8 cellular contexts compared by ENCODE assay signal in the genomic region with DNA sequence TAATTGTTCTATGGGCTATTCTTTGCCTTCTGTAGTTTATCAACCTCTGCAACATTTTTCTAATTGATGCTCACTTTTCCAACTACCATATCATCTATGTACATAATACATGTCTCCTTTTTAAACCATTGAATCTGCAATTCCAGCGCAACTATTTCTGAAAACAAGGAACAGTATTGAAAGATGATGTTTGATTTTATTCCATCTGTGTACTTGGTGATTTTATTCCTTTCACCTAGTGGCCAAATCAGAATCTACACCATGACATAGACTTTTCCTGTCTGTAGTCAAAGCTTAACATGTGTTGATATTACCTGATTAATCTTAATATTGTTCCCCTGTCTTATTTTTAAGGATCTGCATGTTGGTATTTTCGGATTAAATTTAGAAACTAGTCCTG. TPM values are rescaled to one million over a fixed set of nuclear protein-coding genes. Genes with fewer than 3 reads are reported as not detected.
DNase-seq lines count a peak whose midpoint lies in the region; ATAC-seq, FAIRE-seq and TF ChIP-seq lines count a peak whose summit lies in the region.

No MANE protein-coding gene starts in this region.

- FAIRE-seq in keratinocyte (lab: Jason Lieb, UNC): no peak

- no peak overlapping the region for H3K4me2 ChIP-seq in keratinocyte (ENCODE audit: control insufficient read depth, extremely low read depth, insufficient read depth, low read depth, low read length)

- peak overlapping the region; percentile 87 for H3K27ac Mint-ChIP-seq in T-helper 17 cell

- H3K9me3 ChIP-seq in heart right ventricle: no peaks in the 10 kb centered on the region
- H3K9me3 ChIP-seq in T-helper 17 cell (ENCODE audit: control insufficient read depth, low read length, poor library complexity, severe bottlenecking): no peaks in the 10 kb centered on the region
- no peaks in the 10 kb centered on the region for H3K9me3 ChIP-seq in keratinocyte (ENCODE audit: control insufficient read depth, low read depth, low read length)

- H3K4me1 ChIP-seq in heart right ventricle (peaks cover 6 to 84% (median 57%) of the 10 kb centered on the region in 9 donors), keratinocyte (ENCODE audit: control insufficient read depth, extremely low read depth, insufficient read depth, low read length) (no peaks in the 10 kb centered on the region), urinary bladder (ENCODE audit: insufficient read depth) (no peaks in the 10 kb centered on the region)

- ATAC-seq in heart right ventricle (no peak), left cardiac atrium (no peak), T-helper 17 cell (peak; percentile 59), HG03565 (IDR thresholded peaks at IDR 0.05; ENCODE audit: unreplicated experiment) (no peak)

- no peaks in the 10 kb centered on the region for H3K27me3 ChIP-seq in heart right ventricle
- H3K27me3 ChIP-seq in keratinocyte (ENCODE audit: control insufficient read depth, extremely low read depth, insufficient read depth, low read length): no peaks in the 10 kb centered on the region

- dilution Hi-C loops in keratinocyte (cut with MboI; ENCODE audit: extremely low pct_ligation_motif_present, low sequenced_read_pairs): no loop called here

- H3K36me3 Mint-ChIP-seq in T-helper 17 cell (ENCODE audit: low read depth): peaks cover 4% of the 10 kb centered on the region

- no peak overlapping the region for H3K9ac ChIP-seq in keratinocyte (ENCODE audit: control insufficient read depth, extremely low read depth, insufficient read depth, low read length)

- intact Hi-C loops in heart right ventricle (cut with DNase I): no loop called here
- intact Hi-C loops in left cardiac atrium (cut with DNase I): no loop called here

- 71 to 74% methylated on average over 2 of the region's 2 CpGs for WGBS in heart right ventricle, 2 donors
- WGBS in urinary bladder: 87% methylated on average over 2 of the region's 2 CpGs

- TF ChIP-seq CTCF in heart right ventricle (IDR thresholded peaks at IDR 0.05) (peak in 7 of 9 donors; percentile 24 to 57 (median 47)), keratinocyte (optimal IDR thresholded peaks at IDR 0.05 in 1 of 3, IDR thresholded peaks at IDR 0.05 in 1 of 3, conservative IDR thresholded peaks at IDR 0.05 in 1 of 3; ENCODE audit: extremely low read depth in 1 of 3, insufficient read depth in 2 of 3, low read length in 3 of 3) (peak in 2 of 3 experiments; percentile 38 to 57)

- H3K9me1 ChIP-seq in keratinocyte (ENCODE audit: control insufficient read depth, extremely low read depth, insufficient read depth, low read length): no peaks in the 10 kb centered on the region

- peaks cover 35% of the 10 kb centered on the region for H3K4me1 Mint-ChIP-seq in T-helper 17 cell

- no peaks in the 10 kb centered on the region for H3K27me3 Mint-ChIP-seq in T-helper 17 cell

- H3K4me3 Mint-ChIP-seq in T-helper 17 cell: peak overlapping the region; percentile 72

- H3K36me3 ChIP-seq in heart right ventricle: peaks cover 0 to 50% (median 1%) of the 10 kb centered on the region in 9 donors
- peaks cover 5 to 6% of the 10 kb centered on the region in 2 experiments for H3K36me3 ChIP-seq in keratinocyte (ENCODE audit: control insufficient read depth in 2 of 2, extremely low read depth in 1 of 2, insufficient read depth in 2 of 2, low read length in 2 of 2)
- no peaks in the 10 kb centered on the region for H3K36me3 ChIP-seq in urinary bladder (ENCODE audit: insufficient read depth)

- H2AFZ ChIP-seq in keratinocyte (ENCODE audit: control insufficient read depth, low read length): no peak overlapping the region

- H3K27ac ChIP-seq in heart right ventricle (peak overlapping the region in 8 of 10 donors; percentile 38 to 76 (median 63)), keratinocyte (ENCODE audit: control insufficient read depth, insufficient read depth, low read length) (no peak overlapping the region), urinary bladder (ENCODE audit: low read depth) (peak overlapping the region; percentile 45)

- peaks cover 76% of the 10 kb centered on the region for H3K79me2 ChIP-seq in keratinocyte (ENCODE audit: control insufficient read depth, insufficient read depth, low read length)

- no peak for DNase-seq in heart right ventricle
- DNase-seq in left cardiac atrium: no peak
- no peak for DNase-seq in T-helper 17 cell
- no peak for DNase-seq in keratinocyte (ENCODE audit: low read depth, low spot score)
- no peak for DNase-seq in 8988T
- DNase-seq in AG20443 (ENCODE audit: low spot score): no peak

- H3K4me3 ChIP-seq in heart right ventricle: no peak overlapping the region
- no peak overlapping the region for H3K4me3 ChIP-seq in keratinocyte (ENCODE audit: control insufficient read depth in 2 of 3, extremely low read depth in 1 of 3, insufficient read depth in 2 of 3, low read depth in 1 of 3, low read length in 3 of 3)
- H3K4me3 ChIP-seq in urinary bladder (ENCODE audit: low read depth, low read length): no peak overlapping the region

- no peaks in the 10 kb centered on the region for H4K20me1 ChIP-seq in keratinocyte (ENCODE audit: control insufficient read depth, extremely low read depth, insufficient read depth, low read length)

RNA-seq across cellular contexts. Expression of gene NKTR, which starts 13.0 kb away (rescaled TPM):
- total RNA-seq in heart right ventricle: 10 to 100 TPM; 19.7 to 28.4 (median 21.9) TPM
- 10 to 100 TPM; 10.2 to 59.3 TPM for polyA plus RNA-seq in heart right ventricle
- 10 to 100 TPM; 26.5 to 35.9 TPM for total RNA-seq in left cardiac atrium
- total RNA-seq in T-helper 17 cell: 100 to 1,000 TPM; 240 to 241 TPM
- polyA plus RNA-seq in keratinocyte: 15.2 to 38.6 TPM (median 25.3 TPM) in 3 replicates
- 129 TPM for polyA plus RNA-seq in keratinocyte (2011; ENCODE audit: low read depth)
- polyA plus RNA-seq in keratinocyte (2011; cell fraction: cytosol; rRNA removed): 4.2 and 7.9 TPM in 2 replicates
- 83.0 and 110 TPM in 2 replicates for polyA plus RNA-seq in keratinocyte (2011; cell fraction: nucleus; rRNA removed)
- polyA plus RNA-seq in keratinocyte (2012; ENCODE audit: low replicate concordance): 11.3 and 17.9 TPM in 2 replicates
- polyA minus RNA-seq in keratinocyte: 4.1 to 41.1 TPM (median 10.5 TPM) in 3 replicates
- polyA minus RNA-seq in keratinocyte (2011; cell fraction: cytosol; rRNA and poly(A)+ RNA removed): 6.3 TPM
- polyA minus RNA-seq in keratinocyte (2011; cell fraction: nucleus; rRNA and poly(A)+ RNA removed): 50.2 and 87.6 TPM in 2 replicates
- total RNA-seq in urinary bladder: 367 TPM
- 19.9 TPM for polyA plus RNA-seq in urinary bladder

RNA-seq across cellular contexts. Expression of gene SS18L2, which starts 22.8 kb away (rescaled TPM):
- total RNA-seq in heart right ventricle (10 to 100 TPM in 7 of 10 donors, 1 to 10 TPM in 3; 9.1 to 15.2 (median 11.3) TPM), left cardiac atrium (10 to 100 TPM; 13.4 to 14.1 TPM), T-helper 17 cell (10 to 100 TPM; 42.7 to 49.1 TPM), urinary bladder (22.2 TPM)
- polyA plus RNA-seq in heart right ventricle (10 to 100 TPM; 31.9 to 35.3 TPM), keratinocyte (27.6 to 48.3 TPM (median 36.2 TPM) in 3 replicates), urinary bladder (29.5 TPM)
- polyA plus RNA-seq in keratinocyte (2011; ENCODE audit: low read depth): 3.6 TPM
- 22.6 and 43.4 TPM in 2 replicates for polyA plus RNA-seq in keratinocyte (2011; cell fraction: cytosol; rRNA removed)
- 13.4 and 17.6 TPM in 2 replicates for polyA plus RNA-seq in keratinocyte (2011; cell fraction: nucleus; rRNA removed)
- polyA plus RNA-seq in keratinocyte (2012; ENCODE audit: low replicate concordance): 32.7 and 36.5 TPM in 2 replicates
- polyA minus RNA-seq in keratinocyte: 8.1 to 17.5 TPM (median 13.3 TPM) in 3 replicates
- polyA minus RNA-seq in keratinocyte (2011; cell fraction: cytosol; rRNA and poly(A)+ RNA removed): 22.1 TPM
- 1.7 and 4.3 TPM in 2 replicates for polyA minus RNA-seq in keratinocyte (2011; cell fraction: nucleus; rRNA and poly(A)+ RNA removed)

RNA-seq across cellular contexts. Expression of gene SEC22C, which starts 31.7 kb away (rescaled TPM):
- total RNA-seq in heart right ventricle: 10 to 100 TPM; 23.8 to 32.9 (median 26.4) TPM
- 10 to 100 TPM; 21.1 to 21.2 TPM for polyA plus RNA-seq in heart right ventricle
- total RNA-seq in left cardiac atrium: 10 to 100 TPM; 24.4 to 29.8 TPM
- total RNA-seq in T-helper 17 cell: 10 to 100 TPM; 83.2 to 84.5 TPM
- 45.3 to 58.4 TPM (median 54.9 TPM) in 3 replicates for polyA plus RNA-seq in keratinocyte
- polyA plus RNA-seq in keratinocyte (2011; ENCODE audit: low read depth): 11.3 TPM
- polyA plus RNA-seq in keratinocyte (2011; cell fraction: cytosol; rRNA removed): 37.6 and 51.8 TPM in 2 replicates
- 39.3 and 43.7 TPM in 2 replicates for polyA plus RNA-seq in keratinocyte (2011; cell fraction: nucleus; rRNA removed)
- 28.4 and 46.8 TPM in 2 replicates for polyA plus RNA-seq in keratinocyte (2012; ENCODE audit: low replicate concordance)
- polyA minus RNA-seq in keratinocyte: 33.4 to 38.6 TPM (median 35.7 TPM) in 3 replicates
- polyA minus RNA-seq in keratinocyte (2011; cell fraction: cytosol; rRNA and poly(A)+ RNA removed): 29.7 TPM
- polyA minus RNA-seq in keratinocyte (2011; cell fraction: nucleus; rRNA and poly(A)+ RNA removed): 18.0 and 34.1 TPM in 2 replicates
- total RNA-seq in urinary bladder: 57.8 TPM
- polyA plus RNA-seq in urinary bladder: 46.0 TPM

RNA-seq across cellular contexts. Expression of gene ZBTB47, which starts 40.0 kb away (rescaled TPM):
- total RNA-seq in heart right ventricle (100 to 1,000 TPM in 9 of 10 donors, 10 to 100 TPM in 1; 86.7 to 145 (median 112) TPM), left cardiac atrium (100 to 1,000 TPM in 1 of 2 donors, 10 to 100 TPM in 1; 68.5 to 108 TPM), T-helper 17 cell (1 to 10 TPM in 1 of 2 donors, under 1 TPM in 1; 0.89 to 1.1 TPM), urinary bladder (17.1 TPM)
- polyA plus RNA-seq in heart right ventricle (10 to 100 TPM; 52.2 to 68.9 TPM), keratinocyte (5.1 to 10.6 TPM (median 8.0 TPM) in 3 replicates), urinary bladder (48.2 TPM)
- polyA plus RNA-seq in keratinocyte (2011; ENCODE audit: low read depth): 1.1 TPM
- polyA plus RNA-seq in keratinocyte (2011; cell fraction: cytosol; rRNA removed): 6.1 and 10.8 TPM in 2 replicates
- polyA plus RNA-seq in keratinocyte (2011; cell fraction: nucleus; rRNA removed): 15.9 and 20.9 TPM in 2 replicates
- 4.6 and 8.5 TPM in 2 replicates for polyA plus RNA-seq in keratinocyte (2012; ENCODE audit: low replicate concordance)
- polyA minus RNA-seq in keratinocyte: 9.9 to 20.0 TPM (median 18.4 TPM) in 3 replicates
- 15.2 TPM for polyA minus RNA-seq in keratinocyte (2011; cell fraction: cytosol; rRNA and poly(A)+ RNA removed)
- polyA minus RNA-seq in keratinocyte (2011; cell fraction: nucleus; rRNA and poly(A)+ RNA removed): 13.5 and 13.7 TPM in 2 replicates
